Comparison of ENCODE assay signal across 8 cellular contexts in genomic region chr19:4759388-4760284, GRCh38. TPM values are rescaled to one million over a fixed set of nuclear protein-coding genes. Genes with fewer than 3 reads are reported as not detected.
A peak's percentile ranks its signal among the peaks of the same experiment; 100 is the strongest.
DNase-seq lines count a peak whose midpoint lies in the region; ATAC-seq, FAIRE-seq and TF ChIP-seq lines count a peak whose summit lies in the region.

No MANE protein-coding gene starts in this region.

- H3K4me2 ChIP-seq in K562 (ENCODE audit: insufficient read depth, low read length): no peak overlapping the region

- H3K27ac ChIP-seq in K562 (ENCODE audit: extremely low read depth, low read depth, low read length) (no peak overlapping the region), vagina (no peak overlapping the region)

- in situ Hi-C loops in K562 (cut with MboI): no loop called here

- 3% methylated on average over 39 of the region's 53 CpGs for WGBS in K562 (ENCODE audit: insufficient coverage, low coverage, missing lambda C conversion rate)

- peaks cover 0 to 10% of the 10 kb centered on the region in 2 experiments; a peak in 3 of 5 replicates for H3K4me1 ChIP-seq in K562 (replicated peaks in 1 of 2; ENCODE audit: control insufficient read depth in 2 of 2, insufficient read depth in 2 of 2, low read length in 2 of 2)
- H3K4me1 ChIP-seq in vagina: peaks cover 8% of the 10 kb centered on the region

- H2AFZ ChIP-seq in K562 (ENCODE audit: low read depth, low read length): peak overlapping the region; percentile 45; the same call in 1 of the 2 replicates

- H3K79me2 ChIP-seq in K562 (ENCODE audit: control insufficient read depth, insufficient read depth, low read length): no peaks in the 10 kb centered on the region

- CTCF ChIA-PET in K562 (lab: Yijun Ruan, JAX; ENCODE audit: low intra/inter-chr PET ratio): no interaction called here

- no peaks in the 10 kb centered on the region for H3K9me1 ChIP-seq in K562 (ENCODE audit: control insufficient read depth, insufficient read depth, low read length)

- H3K9ac ChIP-seq in K562 (ENCODE audit: insufficient read depth in 1 of 2, low read depth in 2 of 2, low read length in 2 of 2): peak overlapping the region in 1 of 2 experiments; percentile 66; a peak in 1 of 4 replicates

- DNase-seq in Ammon's horn (ENCODE audit: low spot score) (peak; percentile 94), H4 (ENCODE audit: low spot score) (peak; percentile 86), NCI-H2081 (lab: John Stamatoyannopoulos, UW) (peak; percentile 95 to 97), K562 (ENCODE audit: extremely low read depth in 1 of 4, low spot score in 3 of 4) (peak; percentile 91 to 100 (median 100)), hippocampal formation (lab: John Stamatoyannopoulos, UW) (peak; percentile 80 to 82), putamen (ENCODE audit: low spot score) (peak; percentile 87), vagina (ENCODE audit: extremely low spot score in 2 of 2) (no peak)

- ATAC-seq in K562: peak; percentile 100

- H3K4me3 ChIP-seq in K562 (no peak overlapping the region; the same call in 1 of the 2 replicates), vagina (peak overlapping the region; percentile 21 to 37)

- intact Hi-C loops in K562 (cut with micrococcal nuclease) (no loop called here), vagina (cut with DNase I) (no loop called here)

- peak; percentile 20 for FAIRE-seq in TTC549 (lab: Jason Lieb, UNC)
- peak; percentile 83 for FAIRE-seq in K562 (lab: Jason Lieb, UNC)

- no TSS peak for BruUV-seq in K562 (replicated peaks; lab: Mats Ljungman, UMichigan)

- no peak for TF ChIP-seq EP300 in K562 (IDR thresholded peaks at IDR 0.05; ENCODE audit: low read length)

- H3K36me3 ChIP-seq in K562 (ENCODE audit: control insufficient read depth, insufficient read depth, low read length) (no peaks in the 10 kb centered on the region), vagina (no peaks in the 10 kb centered on the region)

- TF ChIP-seq POLR2A in K562 (conservative IDR thresholded peaks at IDR 0.05): no peak
- no peak for TF ChIP-seq POLR2A in vagina (IDR thresholded peaks at IDR 0.05)

- no peaks in the 10 kb centered on the region for H4K20me1 ChIP-seq in K562 (replicated peaks; ENCODE audit: control insufficient read depth, insufficient read depth, low read length)

- no peaks in the 10 kb centered on the region for H3K9me3 ChIP-seq in K562 (replicated peaks; ENCODE audit: control insufficient read depth, insufficient read depth, low read depth, low read length)
- no peaks in the 10 kb centered on the region for H3K9me3 ChIP-seq in vagina

- POLR2A ChIA-PET in K562 (lab: Yijun Ruan, JAX): no interaction called here

- H3K27me3 ChIP-seq in K562 (ENCODE audit: control insufficient read depth in 2 of 2, insufficient read depth in 2 of 2, low read length in 2 of 2) (peaks cover 10 to 65% of the 10 kb centered on the region in 2 experiments; a peak in 4 of 5 replicates), vagina (no peaks in the 10 kb centered on the region)

- TF ChIP-seq RAD21 in K562 (CRISPR knock-in tag; conservative IDR thresholded peaks at IDR 0.05 in 1 of 2, IDR thresholded peaks at IDR 0.05 in 1 of 2): no peak

- no peak for TF ChIP-seq CTCF in K562 (IDR thresholded peaks at IDR 0.05 in 2 of 3, conservative IDR thresholded peaks at IDR 0.05 in 1 of 3; ENCODE audit: insufficient read depth in 2 of 3, low read depth in 1 of 3, low read length in 3 of 3)
- no peak for TF ChIP-seq CTCF in vagina (IDR thresholded peaks at IDR 0.05)

TF ChIP-seq in K562, 482 proteins besides CTCF, POLR2A, EP300 and RAD21 (continues in another document):
- TF ChIP-seq TEAD1 (CRISPR knock-in tag; IDR thresholded peaks at IDR 0.05): no peak
- TF ChIP-seq GABPB2 (CRISPR knock-in tag; conservative IDR thresholded peaks at IDR 0.05): no peak
- TF ChIP-seq TFAP4 (CRISPR knock-in tag; IDR thresholded peaks at IDR 0.05; ENCODE audit: borderline replicate concordance): peak; percentile 31; the same call in 1 of the 2 replicates
- peak; percentile 26 to 34; a peak in 2 of 4 replicates for TF ChIP-seq NRF1 (conservative IDR thresholded peaks at IDR 0.05 in 1 of 2, IDR thresholded peaks at IDR 0.05 in 1 of 2)
- peak; percentile 95 for TF ChIP-seq USF1 (CRISPR knock-in tag; IDR thresholded peaks at IDR 0.05)
- peak; percentile 34; the same call in 1 of the 2 replicates for TF ChIP-seq NFIC (IDR thresholded peaks at IDR 0.05)
- TF ChIP-seq MAFK (IDR thresholded peaks at IDR 0.05; ENCODE audit: low read length): peak; percentile 33; the same call in 1 of the 2 replicates
- TF ChIP-seq PTTG1 (tag; IDR thresholded peaks at IDR 0.05; ENCODE audit: low read depth): no peak
- no peak for TF ChIP-seq ASH1L (IDR thresholded peaks at IDR 0.05; ENCODE audit: borderline replicate concordance, low read depth, partially characterized antibody)
- TF ChIP-seq EGR1 (conservative IDR thresholded peaks at IDR 0.05): peak; percentile 74
- TF ChIP-seq SRF (CRISPR knock-in tag; IDR thresholded peaks at IDR 0.05): no peak
- TF ChIP-seq FOXJ3 (CRISPR knock-in tag; IDR thresholded peaks at IDR 0.05): peak; percentile 55; the same call in 1 of the 2 replicates
- no peak for TF ChIP-seq NR2F6 (CRISPR knock-in tag; IDR thresholded peaks at IDR 0.05)
- no peak for TF ChIP-seq MAX (CRISPR knock-in tag; IDR thresholded peaks at IDR 0.05)
- no peak for TF ChIP-seq ZNF184 (CRISPR knock-in tag; IDR thresholded peaks at IDR 0.05)
- TF ChIP-seq MCM3 (IDR thresholded peaks at IDR 0.05): no peak
- TF ChIP-seq RBM39 (optimal IDR thresholded peaks at IDR 0.05; ENCODE audit: low read depth, low read length): no peak

RNA-seq across cellular contexts. Expression of gene FEM1A, which starts 31.9 kb away (rescaled TPM):
- 6.0 and 6.1 TPM in 2 replicates for total RNA-seq in H4 (2014; rRNA removed; shearing (Covaris generic))
- 7.0 and 21.1 TPM in 2 replicates for total RNA-seq in K562 (2011; cell fraction: chromatin; rRNA removed; ENCODE audit: low replicate concordance)
- total RNA-seq in K562 (2011; cell fraction: nucleolus; rRNA removed): 19.5 and 24.3 TPM in 2 replicates
- total RNA-seq in K562 (2011; cell fraction: nucleoplasm; rRNA removed): 12.9 and 14.3 TPM in 2 replicates
- 17.1 and 22.2 TPM in 2 replicates for total RNA-seq in K562 (2014; rRNA removed)
- 5.9 and 6.8 TPM in 2 replicates for total RNA-seq in K562 (2014; rRNA removed; fragmentation: Illumina TruSeq; extraction: Trizol)
- 10.4 and 10.9 TPM in 2 replicates for total RNA-seq in K562 (2015; rRNA removed; fragmentation: Illumina TruSeq; extraction: Trizol)
- total RNA-seq in K562 (2021): 18.8 and 19.0 TPM in 2 replicates
- polyA plus RNA-seq in K562 (2011; rRNA removed): 3.9 and 5.1 TPM in 2 replicates
- 4.3 and 9.5 TPM in 2 replicates for polyA plus RNA-seq in K562 (2011; cell fraction: cytosol; rRNA removed)
- polyA plus RNA-seq in K562 (2011; cell fraction: nucleus; rRNA removed): 4.8 and 7.1 TPM in 2 replicates
- 0.79 and 0.89 TPM in 2 replicates for polyA plus RNA-seq in K562 (2012)
- 6.3 and 8.2 TPM in 2 replicates for polyA plus RNA-seq in K562 (2014; fragmentation: Illumina TruSeq; extraction: Trizol)
- under 1 TPM; 0.08 to 0.11 TPM for polyA plus RNA-seq in K562 (2014; fragmentation: Nextera tagmentation; extraction: Ambion mirVana)
- 10.2 and 10.7 TPM in 2 replicates for polyA plus RNA-seq in K562 (2014; rRNA removed)
- 7.0 and 7.7 TPM in 2 replicates for polyA minus RNA-seq in K562 (2011; rRNA and poly(A)+ RNA removed)
- polyA minus RNA-seq in K562 (2011; cell fraction: cytosol; rRNA and poly(A)+ RNA removed): 10.6 and 11.6 TPM in 2 replicates
- polyA minus RNA-seq in K562 (2011; cell fraction: nucleus; rRNA and poly(A)+ RNA removed): 8.9 and 11.9 TPM in 2 replicates
- total RNA-seq in vagina: 16.2 TPM

RNA-seq across cellular contexts. Expression of gene DPP9, which starts 36.0 kb away (rescaled TPM):
- total RNA-seq in H4 (2014; rRNA removed; shearing (Covaris generic)): 27.7 and 47.5 TPM in 2 replicates
- total RNA-seq in K562 (2011; cell fraction: chromatin; rRNA removed; ENCODE audit: low replicate concordance): 45.6 and 105 TPM in 2 replicates
- 61.4 and 62.6 TPM in 2 replicates for total RNA-seq in K562 (2011; cell fraction: nucleolus; rRNA removed)
- total RNA-seq in K562 (2011; cell fraction: nucleoplasm; rRNA removed): 50.8 and 52.2 TPM in 2 replicates
- total RNA-seq in K562 (2014; rRNA removed): 43.0 and 64.9 TPM in 2 replicates
- 12.7 and 16.0 TPM in 2 replicates for total RNA-seq in K562 (2014; rRNA removed; fragmentation: Illumina TruSeq; extraction: Trizol)
- total RNA-seq in K562 (2015; rRNA removed; fragmentation: Illumina TruSeq; extraction: Trizol): 23.6 and 24.5 TPM in 2 replicates
- total RNA-seq in K562 (2021): 60.0 and 66.7 TPM in 2 replicates
- 5.4 and 7.1 TPM in 2 replicates for polyA plus RNA-seq in K562 (2011; rRNA removed)
- 6.1 and 12.8 TPM in 2 replicates for polyA plus RNA-seq in K562 (2011; cell fraction: cytosol; rRNA removed)
- polyA plus RNA-seq in K562 (2011; cell fraction: nucleus; rRNA removed): 9.6 and 23.4 TPM in 2 replicates
- 26.0 and 32.1 TPM in 2 replicates for polyA plus RNA-seq in K562 (2012)
- 33.5 and 50.1 TPM in 2 replicates for polyA plus RNA-seq in K562 (2014; fragmentation: Illumina TruSeq; extraction: Trizol)
- polyA plus RNA-seq in K562 (2014; fragmentation: Nextera tagmentation; extraction: Ambion mirVana): 1 to 10 TPM in 1 of 2 experiments, under 1 TPM in 1; 0.90 to 1.1 TPM
- polyA plus RNA-seq in K562 (2014; rRNA removed): 27.8 and 30.6 TPM in 2 replicates
- 4.6 and 8.5 TPM in 2 replicates for polyA minus RNA-seq in K562 (2011; rRNA and poly(A)+ RNA removed)
- polyA minus RNA-seq in K562 (2011; cell fraction: cytosol; rRNA and poly(A)+ RNA removed): 17.6 and 18.5 TPM in 2 replicates
- 17.1 and 24.1 TPM in 2 replicates for polyA minus RNA-seq in K562 (2011; cell fraction: nucleus; rRNA and poly(A)+ RNA removed)
- total RNA-seq in vagina: 53.8 TPM

Comparison
In these comparisons a context has a peak if more than half of its experiments do, and no peak if none do; other contexts are left out.
1. DNase-seq: peak in Ammon's horn (single experiment), H4 (single experiment), NCI-H2081 (2 of 2), K562 (4 of 4), hippocampal formation (2 of 2) and putamen (single experiment); none in vagina (0 of 2).